9 cellular contexts compared by ENCODE assay signal in the genomic region with DNA sequence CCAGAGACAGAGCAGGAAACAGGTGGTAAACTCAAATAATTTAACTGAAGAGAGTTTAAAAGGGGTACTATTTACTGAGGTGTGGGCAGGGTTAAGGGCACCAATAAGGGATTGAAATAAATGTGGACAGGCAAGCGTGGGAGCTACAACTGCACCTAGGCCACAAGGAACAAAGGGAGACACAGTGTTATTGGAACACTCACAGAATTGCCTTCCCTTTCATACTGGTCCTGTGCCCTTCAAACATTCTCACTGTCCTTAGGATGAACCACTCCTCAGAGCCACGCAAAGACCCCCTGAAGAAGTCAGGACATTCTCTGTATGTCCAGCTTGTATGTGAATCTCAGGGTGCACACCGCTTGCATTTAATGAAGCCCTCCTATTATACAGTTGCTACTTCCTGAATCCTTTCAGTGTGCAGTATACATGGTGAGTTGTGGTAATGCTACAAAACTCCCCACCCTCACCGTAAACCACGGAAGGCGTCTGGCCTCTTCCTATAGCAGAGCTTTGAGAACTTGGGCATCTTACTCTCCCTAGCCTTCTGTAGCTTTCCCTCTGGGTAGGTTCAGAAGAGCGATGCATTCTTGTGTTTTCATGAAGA. TPM values are rescaled to one million over a fixed set of nuclear protein-coding genes. Genes with fewer than 3 reads are reported as not detected.
DNase-seq lines count a peak whose midpoint lies in the region; ATAC-seq, FAIRE-seq and TF ChIP-seq lines count a peak whose summit lies in the region.
"Had no signal": no experiment of that assay in that cellular context is flagged by ENCODE, and none has a peak within 500 bp of the region (broad histone marks: within the 10 kb centered on the region; RNA-seq: fewer than 3 reads in every experiment).

No MANE protein-coding gene starts in this region.

- in situ Hi-C loops in GM13977 (cut with MboI; ENCODE audit: low pct_unique_long_range_greater_than_20kb, low sequenced_read_pairs, unreplicated experiment): no loop called here

- H3K36me3 Mint-ChIP-seq in activated naive CD8-positive, alpha-beta T cell treated with anti-CD3 and anti-CD28 coated beads, Interleukin-2, amount 10 ng/mL, durations not matched to agents 7 days and 5 days: no peaks in the 10 kb centered on the region

- H3K27ac ChIP-seq in Peyer's patch: peak overlapping the region; percentile 49 to 80 (median 71)

- peaks cover 0 to 4% (median 0%) of the 10 kb centered on the region in 4 donors for H3K4me1 ChIP-seq in Peyer's patch

- ATAC-seq in HG02642 (IDR thresholded peaks at IDR 0.05; ENCODE audit: poor library complexity, unreplicated experiment): peak; percentile 95
- peak; percentile 91 for ATAC-seq in activated naive CD8-positive, alpha-beta T cell treated with anti-CD3 and anti-CD28 coated beads, Interleukin-2, amount 10 ng/mL, durations not matched to agents 7 days and 5 days (ENCODE audit: low read depth)

- TF ChIP-seq CTCF in GM13977 (IDR thresholded peaks at IDR 0.05; ENCODE audit: extremely low read depth, insufficient read depth, missing control alignments): no peak
- no peak for TF ChIP-seq CTCF in Peyer's patch (IDR thresholded peaks at IDR 0.05)

- DNase-seq in GM13977 (ENCODE audit: low spot score): peak; percentile 52
- peak in 2 of 3 donors; percentile 67 to 81 for DNase-seq in Peyer's patch
- DNase-seq in activated naive CD8-positive, alpha-beta T cell treated with anti-CD3 and anti-CD28 coated beads, Interleukin-2, amount 10 ng/mL, durations not matched to agents 7 days and 5 days: peak; percentile 58
- DNase-seq in stimulated activated CD8-positive, alpha-beta memory T cell treated with anti-CD3 and anti-CD28 coated beads, Interleukin-15, amount 100 ng/mL, for 48 hours (ENCODE audit: low read depth in 2 of 2): peak; percentile 47 to 49
- DNase-seq in EL: no peak
- no peak for DNase-seq in midbrain (lab: John Stamatoyannopoulos, UW)
- no peak for DNase-seq in HTR-8/SVneo (ENCODE audit: insufficient read length, low spot score)

- peaks cover 48% of the 10 kb centered on the region for H3K4me1 Mint-ChIP-seq in activated naive CD8-positive, alpha-beta T cell treated with anti-CD3 and anti-CD28 coated beads, Interleukin-2, amount 10 ng/mL, durations not matched to agents 7 days and 5 days

- H3K4me3 Mint-ChIP-seq in activated naive CD8-positive, alpha-beta T cell treated with anti-CD3 and anti-CD28 coated beads, Interleukin-2, amount 10 ng/mL, durations not matched to agents 7 days and 5 days: peak overlapping the region; percentile 72

- peak in 1 of 2 donors; percentile 37 for TF ChIP-seq POLR2A in Peyer's patch (IDR thresholded peaks at IDR 0.05)

- no peaks in the 10 kb centered on the region for H3K36me3 ChIP-seq in Peyer's patch

- POLR2A ChIA-PET in activated naive CD8-positive, alpha-beta T cell treated with anti-CD3 and anti-CD28 coated beads, Interleukin-2, amount 10 ng/mL, durations not matched to agents 7 days and 5 days (lab: Charles Lee): interaction anchor here (0.9 to 5.4 kb wide), 9 partner anchors 9 to 137 kb away, joined by 3 to 135 read pairs (median 5); a partner anchor contains a TSS

- H3K27me3 Mint-ChIP-seq in activated naive CD8-positive, alpha-beta T cell treated with anti-CD3 and anti-CD28 coated beads, Interleukin-2, amount 10 ng/mL, durations not matched to agents 7 days and 5 days: no peaks in the 10 kb centered on the region

- H3K27me3 ChIP-seq in Peyer's patch: no peaks in the 10 kb centered on the region

- H3K9me3 ChIP-seq in Peyer's patch: no peaks in the 10 kb centered on the region

- peak overlapping the region; percentile 93 for H3K27ac Mint-ChIP-seq in activated naive CD8-positive, alpha-beta T cell treated with anti-CD3 and anti-CD28 coated beads, Interleukin-2, amount 10 ng/mL, durations not matched to agents 7 days and 5 days

- H3K4me3 ChIP-seq in Peyer's patch: no peak overlapping the region

- no peak for FAIRE-seq in HTR-8/SVneo (lab: Jason Lieb, UNC)
- FAIRE-seq: endometrium had no signal

- no peaks in the 10 kb centered on the region for H3K9me3 Mint-ChIP-seq in activated naive CD8-positive, alpha-beta T cell treated with anti-CD3 and anti-CD28 coated beads, Interleukin-2, amount 10 ng/mL, durations not matched to agents 7 days and 5 days

RNA-seq across cellular contexts. Expression of a gene that starts 9.6 kb away (rescaled TPM):
- 10 to 100 TPM; 12.8 to 30.5 (median 16.8) TPM for total RNA-seq in Peyer's patch
- 10 to 100 TPM; 21.4 to 29.6 TPM for total RNA-seq in activated naive CD8-positive, alpha-beta T cell treated with anti-CD3 and anti-CD28 coated beads, Interleukin-2, amount 10 ng/mL, durations not matched to agents 7 days and 5 days

RNA-seq across cellular contexts. Expression of a gene that starts 33.8 kb away (rescaled TPM):
- total RNA-seq in Peyer's patch: 10 to 100 TPM; 20.4 to 43.3 (median 33.6) TPM
- total RNA-seq in activated naive CD8-positive, alpha-beta T cell treated with anti-CD3 and anti-CD28 coated beads, Interleukin-2, amount 10 ng/mL, durations not matched to agents 7 days and 5 days: 100 to 1,000 TPM; 160 to 164 TPM

Comparison
In these comparisons a context has a peak if more than half of its experiments do, and no peak if none do; other contexts are left out.
1. DNase-seq: peak in GM13977 (single experiment), Peyer's patch (2 of 3), activated naive CD8-positive, alpha-beta T cell treated with anti-CD3 and anti-CD28 coated beads, Interleukin-2, amount 10 ng/mL, durations not matched to agents 7 days and 5 days (single experiment) and stimulated activated CD8-positive, alpha-beta memory T cell treated with anti-CD3 and anti-CD28 coated beads, Interleukin-15, amount 100 ng/mL, for 48 hours (2 of 2); none in EL (single experiment), midbrain (single experiment) and HTR-8/SVneo (single experiment).